ENCODE assay signal across 9 cellular contexts in genomic region chr15:72271221-72271620, GRCh38. TPM values are rescaled to one million over a fixed set of nuclear protein-coding genes. Genes with fewer than 3 reads are reported as not detected.
A peak's percentile ranks its signal among the peaks of the same experiment; 100 is the strongest.
DNase-seq lines count a peak whose midpoint lies in the region; ATAC-seq and TF ChIP-seq lines count a peak whose summit lies in the region.
"Had no signal": no experiment of that assay in that cellular context is flagged by ENCODE, and none has a peak within 500 bp of the region (broad histone marks: within the 10 kb centered on the region; RNA-seq: fewer than 3 reads in every experiment).

No MANE protein-coding gene starts in this region.

- H3K9ac ChIP-seq in smooth muscle cell (ENCODE audit: low read depth), result peak overlapping the region; percentile 93

- no peak overlapping the region for H2AFZ ChIP-seq in smooth muscle cell (ENCODE audit: low read depth)

- H3K36me3 Mint-ChIP-seq in activated CD4-positive, alpha-beta T cell treated with anti-CD3 and anti-CD28 coated beads, Interleukin-2, amount 10 ng/mL, durations not matched to agents 24 days and 14 days (ENCODE audit: low read depth), result peaks cover 29% of the 10 kb centered on the region

- peak overlapping the region; percentile 84 for H3K4me2 ChIP-seq in smooth muscle cell

- peaks cover 32% of the 10 kb centered on the region for H3K4me1 Mint-ChIP-seq in activated CD4-positive, alpha-beta T cell treated with anti-CD3 and anti-CD28 coated beads, Interleukin-2, amount 10 ng/mL, durations not matched to agents 24 days and 14 days

- ATAC-seq in GM21447 (IDR thresholded peaks at IDR 0.05; ENCODE audit: unreplicated experiment), result no peak

- no peaks in the 10 kb centered on the region for H3F3A ChIP-seq in smooth muscle cell (ENCODE audit: low read depth)

- no peak for DNase-seq in activated CD4-positive, alpha-beta T cell treated with anti-CD3 and anti-CD28 coated beads, Interleukin-2, amount 10 ng/mL, durations not matched to agents 24 days and 14 days
- DNase-seq in activated CD4-positive, alpha-beta T cell treated with anti-CD3 and anti-CD28 coated beads for 48 hours, result no peak
- no peak for DNase-seq in WERI-Rb-1
- DNase-seq in fibroblast of pulmonary artery (ENCODE audit: low read depth), result no peak
- DNase-seq in smooth muscle cell (lab: John Stamatoyannopoulos, UW; ENCODE audit: unreplicated experiment), result no peak
- DNase-seq in GM19240 (ENCODE audit: insufficient read length, low spot score), result no peak
- no peak for DNase-seq in NCI-H2196 treated with DMSO at 0.1 percent for 48 hours (lab: John Stamatoyannopoulos, UW; ENCODE audit: unreplicated experiment)
- DNase-seq: NCI-H510A treated with DMSO at 0.1 percent for 48 hours had no signal

- peaks cover 3% of the 10 kb centered on the region for H3K27me3 Mint-ChIP-seq in activated CD4-positive, alpha-beta T cell treated with anti-CD3 and anti-CD28 coated beads, Interleukin-2, amount 10 ng/mL, durations not matched to agents 24 days and 14 days

- no peaks in the 10 kb centered on the region for H3K9me3 ChIP-seq in WERI-Rb-1 (ENCODE audit: severe bottlenecking)
- H3K9me3 ChIP-seq in smooth muscle cell (replicated peaks; ENCODE audit: low read depth), result no peaks in the 10 kb centered on the region

- H3K4me3 ChIP-seq in WERI-Rb-1 (ENCODE audit: low read depth, low read length), result peak overlapping the region; percentile 91
- H3K4me3 ChIP-seq in fibroblast of pulmonary artery (replicated peaks; ENCODE audit: low read depth, low read length), result peak overlapping the region; percentile 81
- H3K4me3 ChIP-seq in smooth muscle cell, result peak overlapping the region; percentile 95

- 92% methylated on average over 4 of the region's 4 CpGs for WGBS in smooth muscle cell (ENCODE audit: low lambda C conversion rate)

- H3K4me3 Mint-ChIP-seq in activated CD4-positive, alpha-beta T cell treated with anti-CD3 and anti-CD28 coated beads, Interleukin-2, amount 10 ng/mL, durations not matched to agents 24 days and 14 days, result peak overlapping the region; percentile 94

- peaks cover 31% of the 10 kb centered on the region for H3K79me2 ChIP-seq in smooth muscle cell (ENCODE audit: low read depth)

- peaks cover 13% of the 10 kb centered on the region for H3K4me1 ChIP-seq in smooth muscle cell (ENCODE audit: low read depth)

- H3K27ac Mint-ChIP-seq in activated CD4-positive, alpha-beta T cell treated with anti-CD3 and anti-CD28 coated beads, Interleukin-2, amount 10 ng/mL, durations not matched to agents 24 days and 14 days, result peak overlapping the region; percentile 4

- H3K27ac ChIP-seq in WERI-Rb-1 (peak overlapping the region; percentile 94; the same call in 1 of the 2 replicates), smooth muscle cell (ENCODE audit: low read depth) (peak overlapping the region; percentile 81)

- intact Hi-C loops in activated CD4-positive, alpha-beta T cell treated with anti-CD3 and anti-CD28 coated beads, Interleukin-2, amount 10 ng/mL, durations not matched to agents 24 days and 14 days (cut with micrococcal nuclease), result no loop called here

- H3K9me3 Mint-ChIP-seq in activated CD4-positive, alpha-beta T cell treated with anti-CD3 and anti-CD28 coated beads, Interleukin-2, amount 10 ng/mL, durations not matched to agents 24 days and 14 days, result no peaks in the 10 kb centered on the region

- TF ChIP-seq CTCF in WERI-Rb-1 (IDR thresholded peaks at IDR 0.05; ENCODE audit: low read depth, low read length) (no peak), fibroblast of pulmonary artery (IDR thresholded peaks at IDR 0.05; ENCODE audit: low read length, missing control alignments) (no peak), smooth muscle cell (IDR thresholded peaks at IDR 0.05; ENCODE audit: borderline replicate concordance, insufficient read depth, poor library complexity, severe bottlenecking) (no peak)

- peaks cover 43% of the 10 kb centered on the region for H3K36me3 ChIP-seq in WERI-Rb-1
- peaks cover 2% of the 10 kb centered on the region for H3K36me3 ChIP-seq in smooth muscle cell (ENCODE audit: low read depth)

- no peaks in the 10 kb centered on the region for H3K27me3 ChIP-seq in WERI-Rb-1 (ENCODE audit: insufficient read depth, low read depth, severe bottlenecking)
- H3K27me3 ChIP-seq in smooth muscle cell (ENCODE audit: low read depth), result peaks cover 3% of the 10 kb centered on the region

- H4K20me1 ChIP-seq in smooth muscle cell (ENCODE audit: low read depth), result peaks cover 15% of the 10 kb centered on the region

RNA-seq across cellular contexts. Expression of gene PARP6, which starts 1.1 kb away (rescaled TPM):
- total RNA-seq in activated CD4-positive, alpha-beta T cell treated with anti-CD3 and anti-CD28 coated beads, Interleukin-2, amount 10 ng/mL, durations not matched to agents 24 days and 14 days, result 69.7 and 78.6 TPM in 2 replicates
- 24.6 and 29.2 TPM in 2 replicates for total RNA-seq in smooth muscle cell
- polyA plus RNA-seq in smooth muscle cell, result 40.3 and 59.2 TPM in 2 replicates

RNA-seq across cellular contexts. Expression of gene PKM, which starts 40.2 kb away (rescaled TPM):
- total RNA-seq in activated CD4-positive, alpha-beta T cell treated with anti-CD3 and anti-CD28 coated beads, Interleukin-2, amount 10 ng/mL, durations not matched to agents 24 days and 14 days, result 2,437 and 2,525 TPM in 2 replicates
- 1,078 and 1,125 TPM in 2 replicates for total RNA-seq in smooth muscle cell
- 1,598 and 1,642 TPM in 2 replicates for polyA plus RNA-seq in smooth muscle cell

RNA-seq across cellular contexts. Expression of gene CELF6, which starts 48.7 kb away (rescaled TPM):
- total RNA-seq in activated CD4-positive, alpha-beta T cell treated with anti-CD3 and anti-CD28 coated beads, Interleukin-2, amount 10 ng/mL, durations not matched to agents 24 days and 14 days, result 0.19 and 0.21 TPM in 2 replicates
- 0.81 and 1.9 TPM in 2 replicates for total RNA-seq in smooth muscle cell
- 0.19 and 0.43 TPM in 2 replicates for polyA plus RNA-seq in smooth muscle cell
